Comparison of ENCODE assay signal across 2 cellular contexts in genomic region chr2:39154944-39155343, GRCh38.
A peak's percentile ranks its signal among the peaks of the same experiment; 100 is the strongest.
TF ChIP-seq lines count a peak whose summit lies in the region.

No MANE protein-coding gene starts in this region.

TF ChIP-seq in HCT116, 20 proteins besides CTCF, POLR2A, EP300 and RAD21 (continued from another document):
- TF ChIP-seq ZBTB33 (IDR thresholded peaks at IDR 0.05; ENCODE audit: extremely low read depth, insufficient replicate concordance, low read length) (no peak), SP1 (IDR thresholded peaks at IDR 0.05; ENCODE audit: low read depth) (no peak), CEBPB (IDR thresholded peaks at IDR 0.05; ENCODE audit: low read depth) (no peak), JUND (IDR thresholded peaks at IDR 0.05) (no peak), CBX3 (IDR thresholded peaks at IDR 0.05; ENCODE audit: low read depth) (no peak)
- TF ChIP-seq, protein P1, sequence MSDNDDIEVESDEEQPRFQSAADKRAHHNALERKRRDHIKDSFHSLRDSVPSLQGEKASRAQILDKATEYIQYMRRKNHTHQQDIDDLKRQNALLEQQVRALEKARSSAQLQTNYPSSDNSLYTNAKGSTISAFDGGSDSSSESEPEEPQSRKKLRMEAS (IDR thresholded peaks at IDR 0.05) = no peak

TF ChIP-seq in K562, 482 proteins besides CTCF, POLR2A, EP300 and RAD21 (continued from another document):
- peak; percentile 43; the same call in 1 of the 2 replicates for TF ChIP-seq TOE1 (IDR thresholded peaks at IDR 0.05; ENCODE audit: borderline replicate concordance)
- TF ChIP-seq TOE1 (CRISPR knock-in tag; IDR thresholded peaks at IDR 0.05; ENCODE audit: borderline replicate concordance, low read depth) = no peak
- no peak for TF ChIP-seq TAF9B (IDR thresholded peaks at IDR 0.05; ENCODE audit: partially characterized antibody)
TF ChIP-seq in K562: peak in this region for 2.
